Comparison of ENCODE assay signal across 18 cellular contexts in the genomic region with DNA sequence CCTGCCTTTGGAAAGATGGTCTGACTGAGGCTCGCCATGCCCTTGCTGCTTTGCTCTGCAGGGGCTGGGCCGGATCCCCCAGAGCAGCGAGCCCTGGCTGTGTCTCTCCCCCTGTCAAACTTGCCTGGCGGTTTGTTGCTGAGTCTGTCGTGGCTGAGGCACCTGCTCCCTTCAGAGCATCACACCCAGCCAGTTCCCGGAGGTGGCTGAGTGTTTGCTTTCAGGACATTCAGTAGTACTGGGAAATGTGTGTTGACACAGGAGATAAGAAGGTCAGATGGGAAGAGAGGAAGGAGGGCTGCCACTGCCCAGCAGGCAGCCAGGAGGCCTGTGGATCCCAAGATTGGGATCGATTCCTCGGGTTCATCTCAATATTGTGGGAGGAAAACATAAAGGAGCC.
A peak's percentile ranks its signal among the peaks of the same experiment; 100 is the strongest.
DNase-seq lines count a peak whose midpoint lies in the region; ATAC-seq lines count a peak whose summit lies in the region.
"Had no signal": no experiment of that assay in that cellular context is flagged by ENCODE, and none has a peak within 500 bp of the region (broad histone marks: within the 10 kb centered on the region; RNA-seq: fewer than 3 reads in every experiment).

No MANE protein-coding gene starts in this region.

- H3K36me3 ChIP-seq in mucosa of stomach (ENCODE audit: control insufficient read depth, insufficient read depth, low read length): no peaks in the 10 kb centered on the region
- H3K36me3 ChIP-seq: BE2C, vagina had no signal

- H3K9ac ChIP-seq in mucosa of stomach (ENCODE audit: low read length): peak overlapping the region; percentile 33

- no peaks in the 10 kb centered on the region for H3K9me3 ChIP-seq in mucosa of stomach (ENCODE audit: control insufficient read depth, low read length)
- H3K9me3 ChIP-seq: BE2C, vagina had no signal

- peaks cover 76% of the 10 kb centered on the region for H3K4me1 ChIP-seq in mucosa of stomach (ENCODE audit: control insufficient read depth, insufficient read depth, low read length)

- H3K27me3 ChIP-seq in mucosa of stomach (ENCODE audit: control insufficient read depth, insufficient read depth, low read length): no peaks in the 10 kb centered on the region
- H3K27me3 ChIP-seq: BE2C, vagina had no signal

- ATAC-seq in HG03159 (IDR thresholded peaks at IDR 0.05; ENCODE audit: unreplicated experiment) (no peak), HG02642 (IDR thresholded peaks at IDR 0.05; ENCODE audit: poor library complexity, unreplicated experiment) (no peak)
- ATAC-seq: sciatic nerve had no signal

- peak; percentile 95 for DNase-seq in DMS53 (lab: John Stamatoyannopoulos, UW)
- peak; percentile 42 for DNase-seq in NCI-H1417 treated with DMSO at 0.1 percent for 48 hours (lab: John Stamatoyannopoulos, UW)
- peak; percentile 64 for DNase-seq in SK-N-DZ (ENCODE audit: low spot score)
- DNase-seq in NCI-H524 treated with DMSO at 0.1 percent for 48 hours (lab: John Stamatoyannopoulos, UW): no peak
- DNase-seq in NK-92 treated with Interleukin-12 subunit alpha and Interleukin-12 subunit beta, amount 100 ng/mL, for 24 hours (lab: John Stamatoyannopoulos, UW): no peak
- DNase-seq: activated T-cell treated with anti-CD3 and anti-CD28 coated beads, Interleukin-2, amount 50 U/mL, for 1 hour; BE2C; glutamatergic neuron; kidney glomerular epithelial cell; nephron progenitor cell; PC-9; stimulated activated CD4-positive, alpha-beta T cell treated with anti-CD3 and anti-CD28 coated beads, Interleukin-4, amount 100 ng/mL, for 24 hours; T-helper 2 cell had no signal

- no peak overlapping the region for H3K4me3 ChIP-seq in mucosa of stomach (ENCODE audit: low read length)
- H3K4me3 ChIP-seq: PC-9, vagina had no signal

Comparison
In these comparisons a context has a peak if more than half of its experiments do, and no peak if none do; other contexts are left out.
1. DNase-seq: peak in DMS53 (single experiment), NCI-H1417 treated with DMSO at 0.1 percent for 48 hours (single experiment) and SK-N-DZ (single experiment); none in NCI-H524 treated with DMSO at 0.1 percent for 48 hours (single experiment) and NK-92 treated with Interleukin-12 subunit alpha and Interleukin-12 subunit beta, amount 100 ng/mL, for 24 hours (single experiment).